In genomic region chr12:120356567-120357030, GRCh38 we compare ENCODE assay signal across 8 cellular contexts. TPM values are rescaled to one million over a fixed set of nuclear protein-coding genes. Genes with fewer than 3 reads are reported as not detected.
DNase-seq lines count a peak whose midpoint lies in the region; ATAC-seq and TF ChIP-seq lines count a peak whose summit lies in the region.

No MANE protein-coding gene starts in this region.

- no peaks in the 10 kb centered on the region for H3K79me2 ChIP-seq in OCI-LY1 (ENCODE audit: insufficient read depth, low read length)

- no peaks in the 10 kb centered on the region for H4K20me1 ChIP-seq in OCI-LY1 (ENCODE audit: insufficient read depth, low read length)

- H3K4me1 ChIP-seq in OCI-LY1 (ENCODE audit: insufficient read depth, low read length, severe bottlenecking), result no peaks in the 10 kb centered on the region

- H3F3A ChIP-seq in OCI-LY1 (ENCODE audit: insufficient read depth, low read length), result no peaks in the 10 kb centered on the region

- H3K9me3 Mint-ChIP-seq in naive B cell, result no peaks in the 10 kb centered on the region

- H3K27ac Mint-ChIP-seq in naive B cell, result no peak overlapping the region

- H3K4me3 Mint-ChIP-seq in naive B cell, result no peak overlapping the region

- no peaks in the 10 kb centered on the region for H3K9me2 ChIP-seq in OCI-LY1 (ENCODE audit: low read depth, low read length)

- ATAC-seq in naive B cell (ENCODE audit: low read depth in 2 of 2) (peak; percentile 83 to 85), GM21360 (IDR thresholded peaks at IDR 0.05; ENCODE audit: unreplicated experiment) (no peak)

- peaks cover 2 to 5% (median 3%) of the 10 kb centered on the region in 3 donors for H3K4me1 Mint-ChIP-seq in naive B cell

- no peak overlapping the region for H3K9ac ChIP-seq in OCI-LY1 (ENCODE audit: low read length)

- peak; percentile 53 for DNase-seq in CMK (ENCODE audit: low read depth)
- peak; percentile 95 for DNase-seq in HK-2 (ENCODE audit: unreplicated experiment)
- peak; percentile 79 for DNase-seq in activated CD8-positive, alpha-beta memory T cell treated with anti-CD3 and anti-CD28 coated beads, Interleukin-2, amount 50 U/mL, for 4 hours
- peak; percentile 77 for DNase-seq in epithelial cell of prostate (ENCODE audit: low read depth, low spot score)
- DNase-seq in naive B cell, result peak; percentile 57
- DNase-seq in stimulated activated CD8-positive, alpha-beta memory T cell treated with anti-CD3 and anti-CD28 coated beads, Interleukin-7, amount 100 ng/mL, for 1 hour (ENCODE audit: low read depth in 2 of 2), result peak; percentile 36 to 57

- H3K4me2 ChIP-seq in OCI-LY1 (ENCODE audit: low read length), result no peak overlapping the region

- no peaks in the 10 kb centered on the region for H3K36me3 Mint-ChIP-seq in naive B cell

- no peaks in the 10 kb centered on the region for H3K36me3 ChIP-seq in OCI-LY1 (ENCODE audit: insufficient read depth, low read length)

- H3K9me3 ChIP-seq in OCI-LY1 (ENCODE audit: low read length), result no peaks in the 10 kb centered on the region

- H3K27me3 Mint-ChIP-seq in naive B cell, result peaks cover 46 to 68% (median 67%) of the 10 kb centered on the region in 3 donors

- H2AFZ ChIP-seq in OCI-LY1 (ENCODE audit: low read length), result no peak overlapping the region

- no peak overlapping the region for H3K4me3 ChIP-seq in OCI-LY1 (ENCODE audit: low read depth, low read length, poor library complexity, severe bottlenecking)

- TF ChIP-seq CTCF in OCI-LY1 (IDR thresholded peaks at IDR 0.05; ENCODE audit: low read length), result peak; percentile 86

- H3K27ac ChIP-seq in OCI-LY1 (ENCODE audit: low read depth, low read length, poor library complexity, severe bottlenecking) (no peak overlapping the region), epithelial cell of prostate (no peak overlapping the region)

- H3K27me3 ChIP-seq in OCI-LY1 (ENCODE audit: insufficient read depth, low read length), result peaks cover 7% of the 10 kb centered on the region; the same call in 1 of the 2 replicates

RNA-seq across cellular contexts. Expression of gene MSI1, which starts 12.4 kb away (rescaled TPM):
- not detected for polyA plus RNA-seq in naive B cell (ENCODE audit: low read depth in 6 of 6)

RNA-seq across cellular contexts. Expression of gene PLA2G1B, which starts 29.0 kb away (rescaled TPM):
- polyA plus RNA-seq in naive B cell (ENCODE audit: low read depth in 6 of 6), result not detected

RNA-seq across cellular contexts. Expression of gene SIRT4, which starts 54.5 kb away (rescaled TPM):
- 1 to 10 TPM; 1.3 to 4.3 (median 1.4) TPM for polyA plus RNA-seq in naive B cell (ENCODE audit: low read depth in 6 of 6)
